ENCODE assay signal across 16 cellular contexts in the genomic region with DNA sequence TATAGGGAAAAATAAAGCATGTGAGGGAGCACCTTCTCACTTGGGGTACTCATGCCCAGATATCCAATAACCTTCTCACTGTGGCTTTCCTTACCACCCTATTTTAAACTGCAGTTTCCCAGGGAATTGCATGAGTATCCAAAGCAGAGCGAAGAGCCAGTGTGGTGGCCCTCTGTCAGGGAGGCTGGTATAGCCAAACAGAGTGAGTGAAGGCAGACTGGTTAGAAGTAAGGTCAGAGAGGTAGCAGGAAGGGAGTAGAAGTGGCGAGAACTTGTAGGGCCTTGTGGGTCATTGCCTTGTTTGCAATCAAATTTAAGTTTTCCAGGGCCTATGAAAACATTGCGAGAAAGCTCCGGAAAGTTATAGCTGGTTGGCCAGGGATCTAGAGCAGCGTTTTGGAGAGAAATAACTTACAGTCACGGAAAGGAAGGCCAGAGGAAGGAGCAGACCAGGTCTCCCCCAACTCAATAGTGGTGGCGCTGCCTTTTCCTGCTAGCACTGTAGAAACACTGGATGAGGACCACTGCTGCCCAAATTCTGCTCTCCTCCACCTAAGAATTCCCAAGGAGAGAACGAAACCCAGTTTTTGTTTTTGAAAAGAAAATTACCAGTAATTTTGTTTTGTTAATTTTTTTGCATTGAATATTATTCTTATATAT.
DNase-seq lines count a peak whose midpoint lies in the region; ATAC-seq and TF ChIP-seq lines count a peak whose summit lies in the region.
"Had no signal": no experiment of that assay in that cellular context is flagged by ENCODE, and none has a peak within 500 bp of the region (broad histone marks: within the 10 kb centered on the region; RNA-seq: fewer than 3 reads in every experiment).

No MANE protein-coding gene starts in this region.

- H3K4me1 Mint-ChIP-seq in chondrocyte (ENCODE audit: low read depth) (peaks cover 88% of the 10 kb centered on the region), MCF 10A (ENCODE audit: insufficient read depth, unreplicated experiment) (peaks cover 24% of the 10 kb centered on the region)

- peak overlapping the region; percentile 31 for H2AK9ac ChIP-seq in IMR-90 (replicated peaks; ENCODE audit: low read depth, low read length, poor library complexity)

- peaks cover 39 to 59% of the 10 kb centered on the region in 2 experiments for H3K79me1 ChIP-seq in IMR-90 (ENCODE audit: low read depth in 1 of 2, low read length in 2 of 2)

- H2BK120ac ChIP-seq in IMR-90 (ENCODE audit: low read depth, low read length): no peak overlapping the region

- H3K4me3 ChIP-seq in IMR-90 (ENCODE audit: insufficient read depth, low read depth, low read length) (no peak overlapping the region), right cardiac atrium (ENCODE audit: low read length) (no peak overlapping the region), skeletal muscle tissue (ENCODE audit: low read length in 3 of 3) (peak overlapping the region in 1 of 3 donors; percentile 4)

- H3K27ac Mint-ChIP-seq in chondrocyte (ENCODE audit: unreplicated experiment) (peak overlapping the region; percentile 61), MCF 10A (ENCODE audit: low read depth, unreplicated experiment) (no peak overlapping the region)

- H3K27me3 Mint-ChIP-seq in chondrocyte (ENCODE audit: low read depth) (no peaks in the 10 kb centered on the region), MCF 10A (ENCODE audit: insufficient read depth, unreplicated experiment) (no peaks in the 10 kb centered on the region)
- H3K27me3 Mint-ChIP-seq: CD8-positive, alpha-beta memory T cell had no signal

- ATAC-seq in IMR-90 (ENCODE audit: low read depth): no peak
- ATAC-seq in right cardiac atrium: no peak
- ATAC-seq in HG02852 (IDR thresholded peaks at IDR 0.05; ENCODE audit: unreplicated experiment): no peak
- no peak for ATAC-seq in HG03469 (IDR thresholded peaks at IDR 0.05; ENCODE audit: unreplicated experiment)
- ATAC-seq: PC-3 had no signal

- H3K36me3 ChIP-seq in IMR-90 (ENCODE audit: control insufficient read depth, insufficient read depth, low read length) (peaks cover 3% of the 10 kb centered on the region; the same call in 1 of the 2 replicates), skeletal muscle tissue (ENCODE audit: control insufficient read depth in 3 of 3, insufficient read depth in 3 of 3, low read length in 3 of 3) (peaks cover 0 to 7% (median 2%) of the 10 kb centered on the region in 3 donors)

- CTCF ChIA-PET in IMR-90 (lab: Yijun Ruan, JAX): no interaction called here
- CTCF ChIA-PET in MCF 10A (lab: Yijun Ruan, JAX): interaction anchor here (1.3 kb wide), 1 partner anchor 11 kb away, joined by 3 read pairs; no protein-coding TSS in a partner anchor

- intact Hi-C loops in IMR-90 (cut with micrococcal nuclease) (no loop called here), right cardiac atrium (cut with DNase I) (loop anchor here in 1 of 4 donors (10.0 kb wide), 1 partner anchor 46 kb away; no protein-coding TSS in a partner anchor), MCF 10A (cut with micrococcal nuclease) (no loop called here)

- H3K4me2 ChIP-seq in IMR-90 (ENCODE audit: low read depth, low read length): no peak overlapping the region

- H3K9me3 Mint-ChIP-seq in chondrocyte (ENCODE audit: low read depth) (no peaks in the 10 kb centered on the region), MCF 10A (ENCODE audit: unreplicated experiment) (no peaks in the 10 kb centered on the region)
- H3K9me3 Mint-ChIP-seq: CD8-positive, alpha-beta memory T cell had no signal

- dilution Hi-C loops in IMR-90 (cut with HindIII; ENCODE audit: low sequenced_read_pairs, unreplicated experiment): no loop called here

- H3K36me3 Mint-ChIP-seq in chondrocyte (ENCODE audit: low read depth): peaks cover 14% of the 10 kb centered on the region
- H3K36me3 Mint-ChIP-seq in MCF 10A (ENCODE audit: insufficient read depth, unreplicated experiment): peaks cover 18% of the 10 kb centered on the region

- no peak overlapping the region for H2AFZ ChIP-seq in IMR-90 (replicated peaks; ENCODE audit: low read length, poor library complexity)

- DNase-seq in IMR-90 (no peak), chondrocyte (ENCODE audit: low spot score) (no peak), right cardiac atrium (peak in 1 of 3 donors; percentile 14), MCF 10A (ENCODE audit: unreplicated experiment) (no peak), NCI-H187 treated with DMSO at 0.1 percent for 48 hours (lab: John Stamatoyannopoulos, UW) (no peak)
- DNase-seq: CD8-positive, alpha-beta memory T cell; GOT3; NCI-H1436 treated with DMSO at 0.1 percent for 48 hours; NCI-H2081 treated with DMSO at 0.1 percent for 48 hours; NCI-H226; NCI-H526 treated with DMSO at 0.1 percent for 48 hours; NK-92 treated with Interleukin-12 subunit alpha and Interleukin-12 subunit beta, amount 100 ng/mL, for 24 hours; PC-3 had no signal

- no peak overlapping the region for H3K9ac ChIP-seq in IMR-90 (ENCODE audit: low read depth, low read length)
- no peak overlapping the region for H3K9ac ChIP-seq in skeletal muscle tissue (ENCODE audit: low read depth in 1 of 3, low read length in 3 of 3)

- H3K4me1 ChIP-seq in IMR-90 (ENCODE audit: control insufficient read depth, insufficient read depth, low read length) (peaks cover 15% of the 10 kb centered on the region), right cardiac atrium (ENCODE audit: control insufficient read depth, insufficient read depth, low read length) (peaks cover 8% of the 10 kb centered on the region), skeletal muscle tissue (ENCODE audit: control insufficient read depth in 3 of 3, insufficient read depth in 3 of 3, low read length in 3 of 3) (peaks cover 49 to 54% (median 51%) of the 10 kb centered on the region in 3 donors)

- 0 out of 4 replicates have a peak overlapping the region, but pooled peaks of 1 of the 2 experiments have one; percentile 28 for H4K8ac ChIP-seq in IMR-90 (ENCODE audit: low read depth in 2 of 2, low read length in 2 of 2)

- H3K27ac ChIP-seq in IMR-90 (ENCODE audit: insufficient read depth, low read length) (no peak overlapping the region), right cardiac atrium (ENCODE audit: low read length) (peak overlapping the region; percentile 23), skeletal muscle tissue (ENCODE audit: low read depth, low read length) (peak overlapping the region; percentile 28)

- POLR2A ChIA-PET in IMR-90 (lab: Charles Lee; ENCODE audit: unreplicated experiment): no interaction called here
- POLR2A ChIA-PET in MCF 10A (lab: Yijun Ruan, JAX): no interaction called here

- 80% methylated on average over 3 of the region's 8 CpGs; no CpG with 5 or more reads in 1 of the 2 experiments for WGBS in IMR-90 (ENCODE audit: extremely low coverage in 2 of 2, insufficient read length in 1 of 2), 2 experiments
- 73% methylated on average over 8 of the region's 8 CpGs for WGBS in right cardiac atrium

- no peak overlapping the region for H3K56ac ChIP-seq in IMR-90 (ENCODE audit: extremely low read depth, insufficient read depth, low read length)

- TF ChIP-seq POLR2A in IMR-90 (IDR thresholded peaks at IDR 0.05; ENCODE audit: low read depth, low read length): no peak

- no peak overlapping the region for H4K91ac ChIP-seq in IMR-90 (ENCODE audit: insufficient read depth, low read depth, low read length)

- no peaks in the 10 kb centered on the region for H3K9me3 ChIP-seq in IMR-90 (ENCODE audit: control insufficient read depth, insufficient read depth, low read length)
- H3K9me3 ChIP-seq in right cardiac atrium (ENCODE audit: control insufficient read depth, low read length): no peaks in the 10 kb centered on the region
- H3K9me3 ChIP-seq in skeletal muscle tissue (ENCODE audit: control insufficient read depth in 3 of 3, low read length in 3 of 3): no peaks in the 10 kb centered on the region

- H4K20me1 ChIP-seq in IMR-90 (ENCODE audit: insufficient read depth, low read length): no peaks in the 10 kb centered on the region

- no peak for TF ChIP-seq CTCF in IMR-90 (conservative IDR thresholded peaks at IDR 0.05; ENCODE audit: low read depth, low read length)
- no peak for TF ChIP-seq CTCF in chondrocyte (IDR thresholded peaks at IDR 0.05)
- TF ChIP-seq CTCF in MCF 10A (IDR thresholded peaks at IDR 0.05; ENCODE audit: unreplicated experiment): no peak

- no peak for TF ChIP-seq RAD21 in IMR-90 (IDR thresholded peaks at IDR 0.05; ENCODE audit: low read length)

- peaks cover 5% of the 10 kb centered on the region for H3K9me1 ChIP-seq in IMR-90 (ENCODE audit: insufficient read depth, low read length)

- BruUV-seq in IMR-90 (replicated peaks; lab: Mats Ljungman, UMichigan): no TSS peak
- no TSS peak for BruUV-seq in MCF 10A (replicated peaks; lab: Mats Ljungman, UMichigan)

- no peak overlapping the region for H3K4ac ChIP-seq in IMR-90 (ENCODE audit: low read depth, low read length)

- H3K27me3 ChIP-seq in IMR-90 (ENCODE audit: control insufficient read depth, insufficient read depth, low read length) (no peaks in the 10 kb centered on the region), right cardiac atrium (ENCODE audit: control insufficient read depth, insufficient read depth) (no peaks in the 10 kb centered on the region), skeletal muscle tissue (ENCODE audit: control insufficient read depth in 3 of 3, insufficient read depth in 3 of 3, low read length in 3 of 3) (no peaks in the 10 kb centered on the region)

- peak overlapping the region; percentile 53; the same call in 1 of the 2 replicates for H3K18ac ChIP-seq in IMR-90 (ENCODE audit: low read depth, low read length)

- peak overlapping the region; percentile 39; the same call in 1 of the 2 replicates for H2AK5ac ChIP-seq in IMR-90 (ENCODE audit: low read depth, low read length)

- no peak overlapping the region for H2BK5ac ChIP-seq in IMR-90 (ENCODE audit: low read depth, low read length, poor library complexity, severe bottlenecking)

- H4K5ac ChIP-seq in IMR-90 (ENCODE audit: low read depth, low read length): peak overlapping the region; percentile 59; the same call in 1 of the 2 replicates

- H3K14ac ChIP-seq in IMR-90 (replicated peaks; ENCODE audit: low read depth, low read length): 0 out of 2 replicates have a peak overlapping the region, but pooled peaks have one; percentile 6

- H2BK20ac ChIP-seq in IMR-90 (ENCODE audit: low read depth, low read length): no peak overlapping the region

- in situ Hi-C loops in IMR-90 (cut with MboI; ENCODE audit: low sequenced_read_pairs): no loop called here

- H2BK15ac ChIP-seq in IMR-90 (ENCODE audit: low read depth, low read length): no peak overlapping the region

- H3K23ac ChIP-seq in IMR-90 (ENCODE audit: low read depth, low read length): no peak overlapping the region

- no peak overlapping the region for H3K4me3 Mint-ChIP-seq in chondrocyte (ENCODE audit: unreplicated experiment)
- no peak overlapping the region for H3K4me3 Mint-ChIP-seq in MCF 10A (ENCODE audit: unreplicated experiment)
- H3K4me3 Mint-ChIP-seq: CD8-positive, alpha-beta memory T cell had no signal

TF ChIP-seq in IMR-90, 13 proteins besides CTCF, POLR2A, EP300 and RAD21 (continues in another document):
- no peak for TF ChIP-seq CHD1 (IDR thresholded peaks at IDR 0.05; ENCODE audit: low read depth, low read length)
